In genomic region chr1:180565472-180565871, GRCh38 we compare ENCODE assay signal across 1 cellular context.
TF ChIP-seq lines count a peak whose summit lies in the region.

No MANE protein-coding gene starts in this region.

TF ChIP-seq in IMR-90, 13 proteins besides CTCF, POLR2A, EP300 and RAD21:
- TF ChIP-seq SMC3 (IDR thresholded peaks at IDR 0.05; ENCODE audit: low read depth, low read length) (no peak), CEBPB (IDR thresholded peaks at IDR 0.05; ENCODE audit: low read depth, low read length) (no peak), RCOR1 (IDR thresholded peaks at IDR 0.05; ENCODE audit: insufficient replicate concordance, low read length) (no peak), NFE2L2 (IDR thresholded peaks at IDR 0.05; ENCODE audit: low read depth, low read length) (no peak), FOS (IDR thresholded peaks at IDR 0.05; ENCODE audit: low read depth, low read length) (no peak), BHLHE40 (IDR thresholded peaks at IDR 0.05; ENCODE audit: low read depth, low read length) (no peak), RFX5 (IDR thresholded peaks at IDR 0.05; ENCODE audit: low read depth, low read length) (no peak), CHD1 (IDR thresholded peaks at IDR 0.05; ENCODE audit: low read depth, low read length) (no peak), USF2 (IDR thresholded peaks at IDR 0.05; ENCODE audit: low read depth, low read length) (no peak), MXI1 (IDR thresholded peaks at IDR 0.05; ENCODE audit: borderline replicate concordance, low read depth, low read length) (no peak), MAFK (IDR thresholded peaks at IDR 0.05; ENCODE audit: low read depth, low read length) (no peak), ELK1 (IDR thresholded peaks at IDR 0.05; ENCODE audit: borderline replicate concordance, low read depth, low read length) (no peak)
TF ChIP-seq in IMR-90: peak in this region for 0.
